Comparison of ENCODE assay signal across 8 cellular contexts in the genomic region with DNA sequence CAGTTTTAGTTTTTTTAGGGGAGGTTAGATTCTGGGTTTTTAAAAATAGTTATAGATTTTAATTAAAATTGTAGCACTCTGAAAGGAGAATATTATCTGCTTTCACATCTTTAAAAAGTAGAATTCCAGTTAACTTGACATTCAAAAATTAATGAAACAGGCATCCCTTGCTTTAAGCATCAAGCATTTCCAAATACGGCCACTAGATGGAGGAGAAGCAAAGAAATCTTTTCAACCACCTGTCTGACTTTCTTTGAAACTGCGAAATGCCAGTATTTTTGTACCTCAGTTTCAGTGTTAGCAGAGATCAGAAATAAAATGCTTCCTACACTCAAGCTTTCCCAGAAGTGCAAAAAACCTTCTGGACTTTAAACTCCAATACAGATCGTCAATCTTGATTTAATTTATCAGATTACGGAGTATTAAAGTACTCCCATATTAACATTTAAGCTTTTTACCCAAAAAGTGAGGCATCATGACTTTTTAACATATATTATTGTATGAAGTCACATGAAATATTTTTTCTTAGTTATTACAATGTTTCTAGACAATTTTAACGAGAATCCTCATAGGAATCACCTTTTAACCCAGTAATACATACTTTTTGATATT.
DNase-seq lines count a peak whose midpoint lies in the region; ATAC-seq and TF ChIP-seq lines count a peak whose summit lies in the region.

No MANE protein-coding gene starts in this region.

- DNase-seq in NCI-H2107 treated with DMSO at 0.1 percent for 48 hours (lab: John Stamatoyannopoulos, UW; ENCODE audit: unreplicated experiment) (peak; percentile 56), NCI-H2107 (lab: John Stamatoyannopoulos, UW) (no peak), GM20000 (ENCODE audit: low spot score) (peak; percentile 54), OCI-LY7 (ENCODE audit: low spot score) (peak; percentile 51), colonic mucosa (peak; percentile 49), midbrain (lab: John Stamatoyannopoulos, UW) (peak; percentile 63)

- no peak overlapping the region for H3K4me3 ChIP-seq in OCI-LY7 (ENCODE audit: low read depth, low read length, poor library complexity, severe bottlenecking)
- H3K4me3 ChIP-seq in colonic mucosa: no peak overlapping the region

- CTCF ChIA-PET in OCI-LY7 (lab: Charles Lee; ENCODE audit: unreplicated experiment): interaction anchor here (0.6 kb wide), 1 partner anchor 66 kb away, joined by 3 read pairs; no protein-coding TSS in a partner anchor

- no peak overlapping the region for H3K27ac ChIP-seq in OCI-LY7 (ENCODE audit: low read depth, low read length, poor library complexity, severe bottlenecking)
- H3K27ac ChIP-seq in colonic mucosa: no peak overlapping the region

- no peaks in the 10 kb centered on the region for H3K9me2 ChIP-seq in OCI-LY7 (ENCODE audit: insufficient read depth, low read length)

- ATAC-seq in HG03575 (IDR thresholded peaks at IDR 0.05; ENCODE audit: extremely low read depth, insufficient number of reproducible peaks, low FRiP score, unreplicated experiment): peak; percentile 53
- ATAC-seq in HG03469 (IDR thresholded peaks at IDR 0.05; ENCODE audit: unreplicated experiment): no peak

- H3K9me3 ChIP-seq in OCI-LY7 (ENCODE audit: low read length) (no peaks in the 10 kb centered on the region), colonic mucosa (no peaks in the 10 kb centered on the region)

- H3K36me3 ChIP-seq in OCI-LY7 (ENCODE audit: insufficient read depth, low read length) (no peaks in the 10 kb centered on the region), colonic mucosa (no peaks in the 10 kb centered on the region)

- H3K4me2 ChIP-seq in OCI-LY7 (ENCODE audit: low read length): no peak overlapping the region

- H3K27me3 ChIP-seq in colonic mucosa: no peaks in the 10 kb centered on the region

- no peaks in the 10 kb centered on the region for H3K79me2 ChIP-seq in OCI-LY7 (ENCODE audit: insufficient read depth, low read depth, low read length)

- BruUV-seq in OCI-LY7 (replicated peaks; lab: Mats Ljungman, UMichigan): no TSS peak

- H2AFZ ChIP-seq in OCI-LY7 (ENCODE audit: low read length): no peak overlapping the region

- no peaks in the 10 kb centered on the region for H4K20me1 ChIP-seq in OCI-LY7 (ENCODE audit: insufficient read depth, low read length)

- POLR2A ChIA-PET in OCI-LY7 (lab: Charles Lee): interaction anchor here (1.0 kb wide), 1 partner anchor 74 kb away, joined by 4 read pairs; no protein-coding TSS in a partner anchor

- TF ChIP-seq CTCF in GM20000 (IDR thresholded peaks at IDR 0.05; ENCODE audit: extremely low read depth, missing control alignments): peak; percentile 49
- TF ChIP-seq CTCF in OCI-LY7 (conservative IDR thresholded peaks at IDR 0.05; ENCODE audit: low read length): peak; percentile 88
- TF ChIP-seq CTCF in colonic mucosa (IDR thresholded peaks at IDR 0.05): peak; percentile 71

- no peak overlapping the region for H3K9ac ChIP-seq in colonic mucosa (ENCODE audit: low read depth in 2 of 2, low read length in 2 of 2)

- intact Hi-C loops in OCI-LY7 (cut with micrococcal nuclease; ENCODE audit: unreplicated experiment): loop anchor here (2.0 kb wide), 1 partner anchor 457 kb away; no protein-coding TSS in a partner anchor
- intact Hi-C loops in colonic mucosa (cut with DNase I): loop anchor here (2.0 to 5.0 kb wide), 3 partner anchors 50 to 235 kb away; a partner anchor contains a TSS

- no peaks in the 10 kb centered on the region for H3K4me1 ChIP-seq in OCI-LY7 (ENCODE audit: insufficient read depth, low read length, poor library complexity, severe bottlenecking)
- H3K4me1 ChIP-seq in colonic mucosa: no peaks in the 10 kb centered on the region
